ENCODE assay signal across 8 cellular contexts in genomic region chr19:36849701-36850645, GRCh38. TPM values are rescaled to one million over a fixed set of nuclear protein-coding genes. Genes with fewer than 3 reads are reported as not detected.
DNase-seq lines count a peak whose midpoint lies in the region; ATAC-seq, FAIRE-seq and TF ChIP-seq lines count a peak whose summit lies in the region.

No MANE protein-coding gene starts in this region.

- CTCF ChIA-PET in CD4-positive, alpha-beta T cell (lab: Charles Lee) = interaction anchor here (0.7 to 2.6 kb wide), 9 partner anchors 9 to 471 kb away, joined by 3 to 13 read pairs (median 3); partner anchors contain the start of genes ZFP14, ZNF420, ZNF566 and ZNF790

- H3K27ac ChIP-seq in CD4-positive, alpha-beta T cell (ENCODE audit: low read depth, low read length) = peak overlapping the region; percentile 71

- no peaks in the 10 kb centered on the region for H3K27me3 ChIP-seq in CD4-positive, alpha-beta T cell (ENCODE audit: control insufficient read depth, insufficient read depth, low read length)

- H3K27me3 Mint-ChIP-seq in CD4-positive, alpha-beta T cell = no peaks in the 10 kb centered on the region

- POLR2A ChIA-PET in CD4-positive, alpha-beta T cell (lab: Charles Lee) = interaction anchor here (0.6 to 3.4 kb wide), 38 partner anchors 9 to 1155 kb away, joined by 3 to 167 read pairs (median 4); partner anchors contain the start of genes POLR2I, ZFP14, ZFP30 and ZNF146

- no peak overlapping the region for H3K27ac Mint-ChIP-seq in CD4-positive, alpha-beta T cell

- peak; percentile 41 for FAIRE-seq in endometrium (lab: Jason Lieb, UNC)

- H3K4me1 Mint-ChIP-seq in CD4-positive, alpha-beta T cell (ENCODE audit: low read depth) = peaks cover 19% of the 10 kb centered on the region

- H3K4me3 Mint-ChIP-seq in CD4-positive, alpha-beta T cell = no peak overlapping the region

- peaks cover 24% of the 10 kb centered on the region for H3K36me3 Mint-ChIP-seq in CD4-positive, alpha-beta T cell (ENCODE audit: low read depth)

- no peak for TF ChIP-seq CTCF in CD4-positive, alpha-beta T cell (IDR thresholded peaks at IDR 0.05)

- ATAC-seq in CD4-positive, alpha-beta T cell (ENCODE audit: poor library complexity) = peak; percentile 85
- ATAC-seq in GM19438 (IDR thresholded peaks at IDR 0.05; ENCODE audit: low read depth, unreplicated experiment) (peak; percentile 74), HG03575 (IDR thresholded peaks at IDR 0.05; ENCODE audit: extremely low read depth, insufficient number of reproducible peaks, low FRiP score, unreplicated experiment) (peak; percentile 45)

- H3K9me3 ChIP-seq in CD4-positive, alpha-beta T cell (ENCODE audit: control insufficient read depth, low read length) = peaks cover 5% of the 10 kb centered on the region

- peaks cover 6% of the 10 kb centered on the region for H3K9me3 Mint-ChIP-seq in CD4-positive, alpha-beta T cell

- intact Hi-C loops in CD4-positive, alpha-beta T cell (cut with DNase I, micrococcal nuclease) = loop anchor here (1.0 to 10.0 kb wide), 18 partner anchors 12 to 735 kb away; partner anchors contain the start of genes ZNF461 (in 2 of the 2), ZNF568 (in 2 of the 2), ZNF790 (in 2 of the 2) and ZNF829 (in 2 of the 2)

- peak; percentile 75 to 87 (median 84) for DNase-seq in CD4-positive, alpha-beta T cell
- DNase-seq in NOMO-1 (lab: John Stamatoyannopoulos, UW; ENCODE audit: unreplicated experiment in 2 of 2) = peak; percentile 84 to 92
- peak; percentile 65 for DNase-seq in activated CD8-positive, alpha-beta memory T cell treated with anti-CD3 and anti-CD28 coated beads, Interleukin-2, amount 50 U/mL, for 1 hour (ENCODE audit: extremely low read depth)
- DNase-seq in mesenteric fat pad (ENCODE audit: low spot score) = peak; percentile 95
- DNase-seq in stimulated activated CD8-positive, alpha-beta memory T cell treated with anti-CD3 and anti-CD28 coated beads, Interleukin-12 subunit alpha, Interleukin-12 subunit beta, amount 100 ng/mL, for 4 hours (ENCODE audit: low read depth) = peak; percentile 79

RNA-seq across cellular contexts. Expression of gene ZNF345, which starts 0.7 kb away (rescaled TPM):
- total RNA-seq in CD4-positive, alpha-beta T cell = 1 to 10 TPM; 5.9 to 7.1 TPM
- total RNA-seq in mesenteric fat pad = 3.1 TPM

RNA-seq across cellular contexts. Expression of gene ZNF790, which starts 11.8 kb away (rescaled TPM):
- 1 to 10 TPM; 2.9 to 3.5 TPM for total RNA-seq in CD4-positive, alpha-beta T cell
- 5.6 TPM for total RNA-seq in mesenteric fat pad

Comparison
In these comparisons a context has a peak if more than half of its experiments do, and no peak if none do; other contexts are left out.
1. Peak in every context shown above with its lines: DNase-seq, ATAC-seq and H3K27ac ChIP-seq.